In genomic region chr16:30660424-30661251, GRCh38 we compare ENCODE assay signal across 8 cellular contexts. TPM values are rescaled to one million over a fixed set of nuclear protein-coding genes. Genes with fewer than 3 reads are reported as not detected.
DNase-seq lines count a peak whose midpoint lies in the region; TF ChIP-seq lines count a peak whose summit lies in the region.

No MANE protein-coding gene starts in this region.

- no peaks in the 10 kb centered on the region for H3K9me2 ChIP-seq in PC-9 (ENCODE audit: insufficient read depth)

- peaks cover 22% of the 10 kb centered on the region for H3F3A ChIP-seq in PC-9 (ENCODE audit: insufficient read depth, low read depth)

- peak overlapping the region; percentile 86; the same call in 1 of the 2 replicates for H3K27ac ChIP-seq in PC-9

- H3K27me3 ChIP-seq in PC-9 (ENCODE audit: insufficient read depth, low read depth) = no peaks in the 10 kb centered on the region
- no peaks in the 10 kb centered on the region for H3K27me3 ChIP-seq in kidney epithelial cell (ENCODE audit: control insufficient read depth, insufficient read depth, low read length)

- CTCF ChIA-PET in PC-9 (lab: Charles Lee) = interaction anchor here (1.5 kb wide), 1 partner anchor 33 kb away, joined by 3 read pairs; no protein-coding TSS in a partner anchor

- H3K9me3 ChIP-seq in PC-9 (ENCODE audit: insufficient read depth, low read depth) = no peaks in the 10 kb centered on the region

- H2AFZ ChIP-seq in PC-9 = no peak overlapping the region

- BruUV-seq in PC-9 (replicated peaks; lab: Mats Ljungman, UMichigan) = TSS peak; percentile 16

- peaks cover 26% of the 10 kb centered on the region for H3K4me1 ChIP-seq in PC-9 (replicated peaks; ENCODE audit: insufficient read depth)

- POLR2A ChIA-PET in PC-9 (lab: Charles Lee; ENCODE audit: unreplicated experiment) = interaction anchor here (0.7 kb wide), 1 partner anchor 29 kb away, joined by 5 read pairs; no protein-coding TSS in a partner anchor

- H3K4me2 ChIP-seq in PC-9 = peak overlapping the region; percentile 97

- peaks cover 43% of the 10 kb centered on the region for H3K79me2 ChIP-seq in PC-9 (ENCODE audit: low read depth)

- H3K36me3 ChIP-seq in PC-9 (ENCODE audit: low read depth) (peaks cover 31% of the 10 kb centered on the region), kidney epithelial cell (ENCODE audit: control insufficient read depth, insufficient read depth, low read length) (peaks cover 3% of the 10 kb centered on the region)

- intact Hi-C loops in PC-9 (cut with micrococcal nuclease; ENCODE audit: unreplicated experiment) = no loop called here

- peaks cover 30% of the 10 kb centered on the region for H4K20me1 ChIP-seq in PC-9 (ENCODE audit: insufficient read depth)

- TF ChIP-seq CTCF in PC-9 (conservative IDR thresholded peaks at IDR 0.05) (no peak), kidney epithelial cell (IDR thresholded peaks at IDR 0.05; ENCODE audit: insufficient read depth, low read length, poor library complexity, severe bottlenecking) (no peak)

- H3K4me3 ChIP-seq in PC-9 (peak overlapping the region; percentile 62), kidney epithelial cell (ENCODE audit: low read depth, low read length) (peak overlapping the region; percentile 82)

- DNase-seq in COLO668 (lab: John Stamatoyannopoulos, UW; ENCODE audit: unreplicated experiment) (peak; percentile 10), PC-9 (no peak), kidney epithelial cell (ENCODE audit: low read depth) (no peak), OCI-M2 (lab: John Stamatoyannopoulos, UW; ENCODE audit: unreplicated experiment) (no peak), AML-193 (lab: John Stamatoyannopoulos, UW) (no peak), GF-D8 (lab: John Stamatoyannopoulos, UW) (no peak)
- DNase-seq in activated naive CD4-positive, alpha-beta T cell treated with anti-CD3 and anti-CD28 coated beads, Interleukin-2, amount 50 U/mL, for 16 hours = peak; percentile 85
- DNase-seq in stimulated activated CD4-positive, alpha-beta T cell treated with anti-CD3 and anti-CD28 coated beads, TNF-alpha, amount 100 ng/mL, for 4 hours (ENCODE audit: low read depth in 3 of 3) = peak; percentile 51 to 69 (median 67)

RNA-seq across cellular contexts. Expression of gene FBRS, which starts 2.4 kb away (rescaled TPM):
- total RNA-seq in PC-9 (2021) = 87.5 and 128 TPM in 2 replicates
- 47.2 and 51.5 TPM in 2 replicates for total RNA-seq in kidney epithelial cell

RNA-seq across cellular contexts. Expression of gene PRR14, which starts 9.9 kb away (rescaled TPM):
- total RNA-seq in PC-9 (2021) = 67.3 and 85.3 TPM in 2 replicates
- 22.6 and 24.3 TPM in 2 replicates for total RNA-seq in kidney epithelial cell

RNA-seq across cellular contexts. Expression of gene SRCAP, which starts 38.3 kb away (rescaled TPM):
- total RNA-seq in PC-9 (2021) (92.0 and 116 TPM in 2 replicates), kidney epithelial cell (15.5 and 18.1 TPM in 2 replicates)

RNA-seq across cellular contexts. Expression of gene ZNF689, which starts 50.4 kb away (rescaled TPM):
- total RNA-seq in PC-9 (2021) = 9.1 and 10.1 TPM in 2 replicates
- total RNA-seq in kidney epithelial cell = 12.3 and 13.8 TPM in 2 replicates

Comparison
In these comparisons a context has a peak if more than half of its experiments do, and no peak if none do; other contexts are left out.
1. DNase-seq: peak in COLO668 (single experiment), activated naive CD4-positive, alpha-beta T cell treated with anti-CD3 and anti-CD28 coated beads, Interleukin-2, amount 50 U/mL, for 16 hours (single experiment) and stimulated activated CD4-positive, alpha-beta T cell treated with anti-CD3 and anti-CD28 coated beads, TNF-alpha, amount 100 ng/mL, for 4 hours (3 of 3); none in PC-9 (0 of 2), kidney epithelial cell (single experiment), OCI-M2 (single experiment), AML-193 (0 of 2) and GF-D8 (single experiment).